In genomic region chr2:109258376-109258775, GRCh38 we compare ENCODE assay signal across 21 cellular contexts.
"Had no signal": no experiment of that assay in that cellular context is flagged by ENCODE, and none has a peak within 500 bp of the region (broad histone marks: within the 10 kb centered on the region; RNA-seq: fewer than 3 reads in every experiment).

No MANE protein-coding gene starts in this region.

- H3K27ac ChIP-seq: breast epithelium, heart right ventricle, ovary, prostate gland, right atrium auricular region, suprapubic skin, uterus had no signal

- H3K27ac Mint-ChIP-seq: activated naive CD4-positive, alpha-beta T cell treated with anti-CD3 and anti-CD28 coated beads for 36 hours; activated naive CD8-positive, alpha-beta T cell treated with anti-CD3 and anti-CD28 coated beads, Interleukin-2, amount 10 ng/mL, durations not matched to agents 7 days and 5 days; activated T-helper 2 cell treated with anti-CD3 and anti-CD28 coated beads, Interferon-gamma antibody, Interleukin-2, Interleukin-4, amounts not matched to agents 10 μg/mL and 5 μg/mL and 100 μg/mL, durations not matched to agents 14 hours and 24 hours and 36 hours; mesothelial cell of epicardium; natural killer cell; stimulated activated naive CD8-positive, alpha-beta T cell treated with anti-CD3 and anti-CD28 coated beads, Interleukin-15, amount 100 ng/mL, for 72 hours had no signal

- H3K27me3 Mint-ChIP-seq: stimulated activated naive CD8-positive, alpha-beta T cell treated with anti-CD3 and anti-CD28 coated beads, Interleukin-15, amount 100 ng/mL, for 72 hours had no signal

- H3K36me3 Mint-ChIP-seq: activated naive CD8-positive, alpha-beta T cell treated with anti-CD3 and anti-CD28 coated beads, Interleukin-2, amount 10 ng/mL, durations not matched to agents 7 days and 5 days; mesothelial cell of epicardium; natural killer cell had no signal

- H3K4me3 ChIP-seq: breast epithelium, heart right ventricle, lung, ovary, prostate gland, right atrium auricular region, suprapubic skin, transverse colon, uterus had no signal

- DNase-seq: activated naive CD4-positive, alpha-beta T cell treated with anti-CD3 and anti-CD28 coated beads for 36 hours; activated naive CD8-positive, alpha-beta T cell treated with anti-CD3 and anti-CD28 coated beads, Interleukin-2, amount 10 ng/mL, durations not matched to agents 7 days and 5 days; activated T-cell treated with anti-CD3 and anti-CD28 coated beads, Interleukin-2, amount 50 U/mL, for 4 hours; amniotic stem cell; cerebellar nuclear complex; heart right ventricle; kidney; natural killer cell; ovary; stimulated activated CD4-positive, alpha-beta T cell treated with anti-CD3 and anti-CD28 coated beads, Interleukin-1b, Interleukin-23, amount 100 ng/mL, for 48 hours; stimulated activated naive CD8-positive, alpha-beta T cell treated with anti-CD3 and anti-CD28 coated beads, Interleukin-15, amount 100 ng/mL, for 72 hours; T-helper 9 cell; transverse colon had no signal

- H3K27me3 ChIP-seq: breast epithelium, heart right ventricle, ovary, right atrium auricular region, suprapubic skin, transverse colon, uterus had no signal

- H3K4me1 ChIP-seq: breast epithelium, prostate gland, uterus had no signal

- H3K9me3 ChIP-seq: breast epithelium, heart right ventricle, ovary, prostate gland, right atrium auricular region, suprapubic skin, transverse colon, uterus had no signal

- H3K36me3 ChIP-seq: breast epithelium, heart right ventricle, ovary, prostate gland, right atrium auricular region, suprapubic skin, transverse colon, uterus had no signal

- H3K9me3 Mint-ChIP-seq: activated naive CD4-positive, alpha-beta T cell treated with anti-CD3 and anti-CD28 coated beads for 36 hours; activated naive CD8-positive, alpha-beta T cell treated with anti-CD3 and anti-CD28 coated beads, Interleukin-2, amount 10 ng/mL, durations not matched to agents 7 days and 5 days; activated T-cell treated with anti-CD3 and anti-CD28 coated beads, Interleukin-2, amount 50 U/mL, for 4 hours; activated T-helper 2 cell treated with anti-CD3 and anti-CD28 coated beads, Interferon-gamma antibody, Interleukin-2, Interleukin-4, amounts not matched to agents 10 μg/mL and 5 μg/mL and 100 μg/mL, durations not matched to agents 14 hours and 24 hours and 36 hours; mesothelial cell of epicardium; natural killer cell; stimulated activated naive CD8-positive, alpha-beta T cell treated with anti-CD3 and anti-CD28 coated beads, Interleukin-15, amount 100 ng/mL, for 72 hours had no signal

- H3K4me1 Mint-ChIP-seq: mesothelial cell of epicardium had no signal

- H3K4me3 Mint-ChIP-seq: activated naive CD4-positive, alpha-beta T cell treated with anti-CD3 and anti-CD28 coated beads for 36 hours; activated naive CD8-positive, alpha-beta T cell treated with anti-CD3 and anti-CD28 coated beads, Interleukin-2, amount 10 ng/mL, durations not matched to agents 7 days and 5 days; activated T-cell treated with anti-CD3 and anti-CD28 coated beads, Interleukin-2, amount 50 U/mL, for 4 hours; mesothelial cell of epicardium; natural killer cell; stimulated activated naive CD8-positive, alpha-beta T cell treated with anti-CD3 and anti-CD28 coated beads, Interleukin-15, amount 100 ng/mL, for 72 hours had no signal
